In genomic region chr5:151757233-151758140, GRCh38 we compare ENCODE assay signal across 1 cellular context.
TF ChIP-seq lines count a peak whose summit lies in the region.

No MANE protein-coding gene starts in this region.

TF ChIP-seq in SK-N-SH, 30 proteins besides CTCF, POLR2A, EP300 and RAD21 (continued from another document):
- TF ChIP-seq ZBTB33 (IDR thresholded peaks at IDR 0.05; ENCODE audit: borderline replicate concordance, low read depth) (no peak), JUND (IDR thresholded peaks at IDR 0.05) (no peak), POLR2AphosphoS5 (IDR thresholded peaks at IDR 0.05; ENCODE audit: low read depth, low read length) (no peak), TCF12 (IDR thresholded peaks at IDR 0.05) (no peak), ELF1 (IDR thresholded peaks at IDR 0.05) (no peak), NRF1 (IDR thresholded peaks at IDR 0.05; ENCODE audit: low read depth, low read length) (no peak), RXRA (IDR thresholded peaks at IDR 0.05; ENCODE audit: borderline replicate concordance, low read depth) (no peak), FOXJ3 (CRISPR knock-in tag; IDR thresholded peaks at IDR 0.05) (no peak)
- TF ChIP-seq, protein P1, sequence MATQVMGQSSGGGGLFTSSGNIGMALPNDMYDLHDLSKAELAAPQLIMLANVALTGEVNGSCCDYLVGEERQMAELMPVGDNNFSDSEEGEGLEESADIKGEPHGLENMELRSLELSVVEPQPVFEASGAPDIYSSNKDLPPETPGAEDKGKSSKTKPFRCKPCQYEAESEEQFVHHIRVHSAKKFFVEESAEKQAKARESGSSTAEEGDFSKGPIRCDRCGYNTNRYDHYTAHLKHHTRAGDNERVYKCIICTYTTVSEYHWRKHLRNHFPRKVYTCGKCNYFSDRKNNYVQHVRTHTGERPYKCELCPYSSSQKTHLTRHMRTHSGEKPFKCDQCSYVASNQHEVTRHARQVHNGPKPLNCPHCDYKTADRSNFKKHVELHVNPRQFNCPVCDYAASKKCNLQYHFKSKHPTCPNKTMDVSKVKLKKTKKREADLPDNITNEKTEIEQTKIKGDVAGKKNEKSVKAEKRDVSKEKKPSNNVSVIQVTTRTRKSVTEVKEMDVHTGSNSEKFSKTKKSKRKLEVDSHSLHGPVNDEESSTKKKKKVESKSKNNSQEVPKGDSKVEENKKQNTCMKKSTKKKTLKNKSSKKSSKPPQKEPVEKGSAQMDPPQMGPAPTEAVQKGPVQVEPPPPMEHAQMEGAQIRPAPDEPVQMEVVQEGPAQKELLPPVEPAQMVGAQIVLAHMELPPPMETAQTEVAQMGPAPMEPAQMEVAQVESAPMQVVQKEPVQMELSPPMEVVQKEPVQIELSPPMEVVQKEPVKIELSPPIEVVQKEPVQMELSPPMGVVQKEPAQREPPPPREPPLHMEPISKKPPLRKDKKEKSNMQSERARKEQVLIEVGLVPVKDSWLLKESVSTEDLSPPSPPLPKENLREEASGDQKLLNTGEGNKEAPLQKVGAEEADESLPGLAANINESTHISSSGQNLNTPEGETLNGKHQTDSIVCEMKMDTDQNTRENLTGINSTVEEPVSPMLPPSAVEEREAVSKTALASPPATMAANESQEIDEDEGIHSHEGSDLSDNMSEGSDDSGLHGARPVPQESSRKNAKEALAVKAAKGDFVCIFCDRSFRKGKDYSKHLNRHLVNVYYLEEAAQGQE (IDR thresholded peaks at IDR 0.05; ENCODE audit: low read depth, low read length) = no peak
TF ChIP-seq in SK-N-SH: peak in this region for 0.
